2 cellular contexts compared by ENCODE assay signal in the genomic region with DNA sequence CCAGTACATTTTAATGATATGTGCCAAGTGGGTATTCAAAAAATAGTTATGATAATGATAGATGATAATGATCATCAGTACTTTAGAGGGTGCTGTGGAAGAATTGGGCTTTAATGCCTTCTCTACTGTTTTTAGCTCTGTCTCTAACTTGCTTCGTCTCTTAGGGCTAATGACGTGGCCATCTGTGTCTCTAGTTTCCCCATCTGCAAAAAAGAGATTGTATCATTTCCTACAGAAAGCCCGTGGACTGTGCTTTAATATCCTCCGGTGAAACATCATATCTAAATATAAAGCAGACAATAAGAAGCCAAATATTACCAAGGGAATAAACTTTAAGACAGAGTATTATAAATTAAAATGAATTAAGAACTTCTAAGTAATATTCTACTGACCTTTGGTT.
TF ChIP-seq lines count a peak whose summit lies in the region.

No MANE protein-coding gene starts in this region.

TF ChIP-seq in SK-N-SH, 30 proteins besides CTCF, POLR2A, EP300 and RAD21:
- TF ChIP-seq GATA2 (CRISPR knock-in tag; IDR thresholded peaks at IDR 0.05) (peak; percentile 60), CHD2 (IDR thresholded peaks at IDR 0.05; ENCODE audit: low read length, partially characterized antibody) (no peak)
TF ChIP-seq in SK-N-SH: peak in this region for 1.

TF ChIP-seq in endothelial cell of umbilical vein, 7 proteins besides CTCF, POLR2A, EP300 and RAD21:
- TF ChIP-seq JUN (IDR thresholded peaks at IDR 0.05; ENCODE audit: borderline replicate concordance, insufficient read depth, insufficient read length, low read depth) (no peak), EZH2 (IDR thresholded peaks at IDR 0.05; ENCODE audit: borderline replicate concordance, low read depth, low read length, severe bottlenecking) (no peak), GATA2 (IDR thresholded peaks at IDR 0.05; ENCODE audit: insufficient read depth, insufficient read length, low read depth, low read length) (no peak), MYC (IDR thresholded peaks at IDR 0.05; ENCODE audit: low read depth, low read length) (no peak), POLR2AphosphoS5 (IDR thresholded peaks at IDR 0.05; ENCODE audit: insufficient read depth, low read depth, low read length) (no peak), FOS (IDR thresholded peaks at IDR 0.05; ENCODE audit: borderline replicate concordance, insufficient read depth, low read length) (no peak)
- TF ChIP-seq, protein P1, sequence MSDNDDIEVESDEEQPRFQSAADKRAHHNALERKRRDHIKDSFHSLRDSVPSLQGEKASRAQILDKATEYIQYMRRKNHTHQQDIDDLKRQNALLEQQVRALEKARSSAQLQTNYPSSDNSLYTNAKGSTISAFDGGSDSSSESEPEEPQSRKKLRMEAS (IDR thresholded peaks at IDR 0.05; ENCODE audit: insufficient read depth, insufficient read length) = no peak
